ENCODE assay signal across 12 cellular contexts in the genomic region with DNA sequence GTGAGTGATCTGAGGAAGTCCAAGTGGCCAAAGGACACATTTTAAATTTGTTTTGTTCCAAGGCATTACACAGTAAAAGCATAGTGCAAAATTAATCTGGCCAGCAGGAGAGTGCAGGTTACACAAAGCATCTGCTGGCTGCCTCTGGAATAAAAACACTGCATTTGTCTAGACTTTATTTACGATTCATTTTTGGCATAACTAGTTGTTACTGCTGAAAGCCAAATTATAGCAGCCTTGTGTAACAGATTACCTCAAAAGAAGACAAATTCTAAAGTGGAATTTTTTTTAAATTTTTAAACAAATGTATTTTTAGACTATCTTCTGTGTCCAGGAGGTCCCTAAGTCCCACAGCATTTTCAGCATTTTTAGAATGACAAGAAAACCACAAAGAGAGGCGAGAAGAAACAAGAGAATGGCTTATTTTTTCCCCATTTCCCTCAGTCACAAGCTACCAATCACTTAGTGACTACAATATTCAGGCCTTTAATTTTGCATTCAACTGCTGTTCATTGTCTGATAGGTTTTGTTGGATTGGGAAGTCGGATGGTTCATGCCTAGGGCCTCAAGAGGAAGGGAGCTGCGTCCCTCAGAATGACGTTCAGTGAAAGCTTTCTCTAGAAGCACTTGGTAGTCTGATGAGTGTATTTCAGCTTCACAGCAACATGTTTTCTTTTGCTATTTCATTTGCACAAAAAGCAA. TPM values are rescaled to one million over a fixed set of nuclear protein-coding genes. Genes with fewer than 3 reads are reported as not detected.
A peak's percentile ranks its signal among the peaks of the same experiment; 100 is the strongest.
DNase-seq lines count a peak whose midpoint lies in the region; ATAC-seq and TF ChIP-seq lines count a peak whose summit lies in the region.
"Had no signal": no experiment of that assay in that cellular context is flagged by ENCODE, and none has a peak within 500 bp of the region (broad histone marks: within the 10 kb centered on the region; RNA-seq: fewer than 3 reads in every experiment).

No MANE protein-coding gene starts in this region.

- ATAC-seq in right cardiac atrium: peak; percentile 23 to 40
- ATAC-seq: HCT116 had no signal

- H3K4me3 ChIP-seq in ascending aorta (no peak overlapping the region), right cardiac atrium (ENCODE audit: low read length) (no peak overlapping the region), skeletal muscle tissue (ENCODE audit: low read length in 3 of 3) (no peak overlapping the region)

- intact Hi-C loops in ascending aorta (cut with DNase I): no loop called here
- intact Hi-C loops in right cardiac atrium (cut with DNase I): loop anchor here in 1 of 4 donors (5.0 kb wide), 1 partner anchor 456 kb away; no protein-coding TSS in a partner anchor

- WGBS in right cardiac atrium: 65% methylated on average over 5 of the region's 5 CpGs

- no peak for TF ChIP-seq CTCF in ascending aorta (IDR thresholded peaks at IDR 0.05)

- H3K4me1 ChIP-seq in ascending aorta (peaks cover 0 to 3% of the 10 kb centered on the region in 2 donors), right cardiac atrium (ENCODE audit: control insufficient read depth, insufficient read depth, low read length) (no peaks in the 10 kb centered on the region), skeletal muscle tissue (ENCODE audit: control insufficient read depth in 3 of 3, insufficient read depth in 3 of 3, low read length in 3 of 3) (peaks cover 0 to 6% (median 0%) of the 10 kb centered on the region in 3 donors)

- H3K36me3 ChIP-seq in ascending aorta (no peaks in the 10 kb centered on the region), skeletal muscle tissue (ENCODE audit: control insufficient read depth in 3 of 3, insufficient read depth in 3 of 3, low read length in 3 of 3) (no peaks in the 10 kb centered on the region)

- H3K27me3 ChIP-seq in ascending aorta: no peaks in the 10 kb centered on the region
- no peaks in the 10 kb centered on the region for H3K27me3 ChIP-seq in right cardiac atrium (ENCODE audit: control insufficient read depth, insufficient read depth)
- no peaks in the 10 kb centered on the region for H3K27me3 ChIP-seq in skeletal muscle tissue (ENCODE audit: control insufficient read depth in 3 of 3, insufficient read depth in 3 of 3, low read length in 3 of 3)

- peak; percentile 31 for DNase-seq in DMS53 treated with DMSO at 0.1 percent for 48 hours (lab: John Stamatoyannopoulos, UW; ENCODE audit: unreplicated experiment)
- no peak for DNase-seq in ascending aorta (ENCODE audit: low spot score in 2 of 2)
- no peak for DNase-seq in right cardiac atrium
- DNase-seq in NCI-H146 treated with DMSO at 0.1 percent for 48 hours (lab: John Stamatoyannopoulos, UW; ENCODE audit: unreplicated experiment): no peak
- DNase-seq in NCI-H2029 (lab: John Stamatoyannopoulos, UW): no peak
- DNase-seq in activated CD4-positive, alpha-beta T cell treated with anti-CD3 and anti-CD28 coated beads, Interleukin-2, amount 50 U/mL, for 4 hours: no peak
- DNase-seq in NCI-H82 (lab: John Stamatoyannopoulos, UW): no peak
- DNase-seq: activated B cell treated with CpG ODN at 0.5 μM for 24 hours, activated gamma-delta T cell treated with Interleukin-2 at 50 U/mL for 16 hours had no signal

- H3K9ac ChIP-seq in skeletal muscle tissue (ENCODE audit: low read depth in 1 of 3, low read length in 3 of 3): no peak overlapping the region

- no peaks in the 10 kb centered on the region for H3K9me3 ChIP-seq in ascending aorta
- no peaks in the 10 kb centered on the region for H3K9me3 ChIP-seq in right cardiac atrium (ENCODE audit: control insufficient read depth, low read length)
- no peaks in the 10 kb centered on the region for H3K9me3 ChIP-seq in skeletal muscle tissue (ENCODE audit: control insufficient read depth in 3 of 3, low read length in 3 of 3)

- peak overlapping the region; percentile 13 to 29 for H3K27ac ChIP-seq in ascending aorta
- H3K27ac ChIP-seq in right cardiac atrium (ENCODE audit: low read length): peak overlapping the region; percentile 37
- H3K27ac ChIP-seq in skeletal muscle tissue (ENCODE audit: low read depth, low read length): peak overlapping the region; percentile 34

RNA-seq across cellular contexts. Expression of gene TMEFF2, which starts 46.0 kb away (rescaled TPM):
- total RNA-seq in ascending aorta: not detected
- total RNA-seq in right cardiac atrium: 1 to 10 TPM in 3 of 4 donors, under 1 TPM in 1; 0.14 to 3.3 (median 1.6) TPM
- polyA plus RNA-seq in right cardiac atrium: 0.79 TPM
- 6.3 TPM for total RNA-seq in skeletal muscle tissue
- total RNA-seq: activated B cell treated with CpG ODN at 0.5 μM for 24 hours had no signal
- polyA plus RNA-seq: keratinocyte had no signal
